Comparison of ENCODE assay signal across 8 cellular contexts in the genomic region with DNA sequence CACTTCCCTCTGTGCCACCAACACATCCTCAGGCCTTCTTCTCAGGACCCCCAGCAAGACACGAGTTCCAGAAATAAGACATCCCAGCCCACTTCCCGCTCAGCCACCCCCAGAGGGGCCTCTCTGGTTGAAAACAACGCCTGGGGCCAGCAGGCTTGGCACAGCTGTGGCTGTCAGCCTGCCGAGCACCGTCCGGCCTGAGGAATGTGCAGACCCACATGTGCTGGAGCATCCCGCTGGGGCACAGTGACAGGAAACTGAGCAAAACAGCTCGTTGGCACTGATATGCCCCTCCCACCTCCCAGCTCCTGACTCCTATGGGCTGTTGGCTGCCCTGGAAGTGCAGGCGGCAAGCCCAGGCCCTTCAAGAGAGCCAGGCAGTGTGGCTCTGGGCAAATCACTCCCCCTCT. TPM values are rescaled to one million over a fixed set of nuclear protein-coding genes. Genes with fewer than 3 reads are reported as not detected.
DNase-seq lines count a peak whose midpoint lies in the region; ATAC-seq and TF ChIP-seq lines count a peak whose summit lies in the region.

No MANE protein-coding gene starts in this region.

- no peaks in the 10 kb centered on the region for H3K27me3 ChIP-seq in CD8-positive, alpha-beta memory T cell (ENCODE audit: insufficient read depth, low read length, poor library complexity, severe bottlenecking)
- H3K27me3 ChIP-seq in KMS-11 (ENCODE audit: insufficient read depth, low read depth), result no peaks in the 10 kb centered on the region

- peaks cover 64 to 83% (median 73%) of the 10 kb centered on the region in 3 donors for H3K4me1 Mint-ChIP-seq in CD8-positive, alpha-beta memory T cell

- H2AFZ ChIP-seq in KMS-11 (ENCODE audit: low read depth), result no peak overlapping the region

- H3K27ac Mint-ChIP-seq in CD8-positive, alpha-beta memory T cell, result peak overlapping the region; percentile 85 to 97 (median 93)

- POLR2A ChIA-PET in CD8-positive, alpha-beta memory T cell (lab: Charles Lee), result interaction anchor here (1.5 to 2.2 kb wide), 2 partner anchors 19 to 51 kb away, joined by 3 to 16 read pairs; partner anchors contain the start of gene GLRX5

- H3K27me3 Mint-ChIP-seq in CD8-positive, alpha-beta memory T cell, result no peaks in the 10 kb centered on the region

- H3K4me3 Mint-ChIP-seq in CD8-positive, alpha-beta memory T cell, result peak overlapping the region; percentile 91 to 95 (median 93)

- peak overlapping the region; percentile 44 for H3K27ac ChIP-seq in CD8-positive, alpha-beta memory T cell (ENCODE audit: low read depth, low read length)
- peak overlapping the region; percentile 54 for H3K27ac ChIP-seq in KMS-11

- no peaks in the 10 kb centered on the region for H3K9me3 ChIP-seq in CD8-positive, alpha-beta memory T cell (ENCODE audit: low read length)

- peaks cover 0 to 11% (median 3%) of the 10 kb centered on the region in 3 donors for H3K36me3 Mint-ChIP-seq in CD8-positive, alpha-beta memory T cell

- H3K4me1 ChIP-seq in CD8-positive, alpha-beta memory T cell (ENCODE audit: insufficient read depth, low read length), result peaks cover 62% of the 10 kb centered on the region
- H3K4me1 ChIP-seq in KMS-11 (ENCODE audit: low read depth, poor library complexity, severe bottlenecking), result peaks cover 49% of the 10 kb centered on the region

- CTCF ChIA-PET in CD8-positive, alpha-beta memory T cell (lab: Charles Lee), result interaction anchor here (1.1 to 3.1 kb wide), 8 partner anchors 12 to 70 kb away, joined by 3 to 22 read pairs (median 6); no protein-coding TSS in a partner anchor

- H3K9me3 Mint-ChIP-seq in CD8-positive, alpha-beta memory T cell, result no peaks in the 10 kb centered on the region

- H3K4me3 ChIP-seq in CD8-positive, alpha-beta memory T cell (ENCODE audit: low read length), result peak overlapping the region; percentile 64
- H3K4me3 ChIP-seq in KMS-11 (IDR thresholded peaks at IDR 0.05; ENCODE audit: insufficient read depth, low read depth, low read length), result no peak overlapping the region

- no peaks in the 10 kb centered on the region for H4K20me1 ChIP-seq in KMS-11 (ENCODE audit: insufficient read depth)

- H3K79me2 ChIP-seq in KMS-11 (ENCODE audit: insufficient read depth, low read depth), result peaks cover 36% of the 10 kb centered on the region

- no peak for ATAC-seq in GM19324 (IDR thresholded peaks at IDR 0.05; ENCODE audit: low FRiP score, unreplicated experiment)

- TF ChIP-seq CTCF in KMS-11 (conservative IDR thresholded peaks at IDR 0.05; ENCODE audit: low read depth, low read length), result no peak

- H3K36me3 ChIP-seq in CD8-positive, alpha-beta memory T cell (ENCODE audit: insufficient read depth, low read length), result no peaks in the 10 kb centered on the region
- no peaks in the 10 kb centered on the region for H3K36me3 ChIP-seq in KMS-11 (ENCODE audit: insufficient read depth)

- H3K4me2 ChIP-seq in KMS-11, result peak overlapping the region; percentile 80

- DNase-seq in CD8-positive, alpha-beta memory T cell, result no peak
- DNase-seq in anterior cingulate cortex (lab: John Stamatoyannopoulos, UW) (peak in 42 of 58 donors; percentile 9 to 86 (median 48)), iPS-NIHi11 (ENCODE audit: low spot score) (peak; percentile 81), NCI-H187 treated with DMSO at 0.1 percent for 48 hours (lab: John Stamatoyannopoulos, UW) (no peak), NCI-H1694 treated with DMSO at 0.1 percent for 48 hours (lab: John Stamatoyannopoulos, UW) (no peak)
- DNase-seq in stimulated activated CD8-positive, alpha-beta memory T cell treated with anti-CD3 and anti-CD28 coated beads, Interleukin-4, amount 100 ng/mL, for 48 hours, result peak; percentile 34

- peak overlapping the region; percentile 49; the same call in 1 of the 2 replicates for H3K9ac ChIP-seq in KMS-11

RNA-seq across cellular contexts. Expression of gene SYNE3, which starts 1.4 kb away (rescaled TPM):
- 10 to 100 TPM; 37.6 to 39.7 TPM for total RNA-seq in CD8-positive, alpha-beta memory T cell
- 4.3 TPM for polyA plus RNA-seq in CD8-positive, alpha-beta memory T cell

RNA-seq across cellular contexts. Expression of gene GLRX5, which starts 19.8 kb away (rescaled TPM):
- total RNA-seq in CD8-positive, alpha-beta memory T cell, result 10 to 100 TPM; 52.9 to 54.6 TPM
- 72.9 TPM for polyA plus RNA-seq in CD8-positive, alpha-beta memory T cell

Comparison
In these comparisons a context has a peak if more than half of its experiments do, and no peak if none do; other contexts are left out.
1. DNase-seq: peak in anterior cingulate cortex (42 of 58), iPS-NIHi11 (single experiment) and stimulated activated CD8-positive, alpha-beta memory T cell treated with anti-CD3 and anti-CD28 coated beads, Interleukin-4, amount 100 ng/mL, for 48 hours (single experiment); none in CD8-positive, alpha-beta memory T cell (0 of 5), NCI-H187 treated with DMSO at 0.1 percent for 48 hours (single experiment) and NCI-H1694 treated with DMSO at 0.1 percent for 48 hours (single experiment).